Comparison of ENCODE assay signal across 1 cellular context in genomic region chr2:230847883-230848388, GRCh38.
TF ChIP-seq lines count a peak whose summit lies in the region.

No MANE protein-coding gene starts in this region.

TF ChIP-seq in HepG2, 621 proteins besides CTCF, POLR2A, EP300 and RAD21 (continued from another document and continues in another):
- TF ChIP-seq ZBTB33 (CRISPR knock-in tag; IDR thresholded peaks at IDR 0.05): peak; percentile 43
- 0 out of 2 replicates have a peak, but pooled peaks have one; percentile 42 for TF ChIP-seq ZBTB25 (CRISPR knock-in tag; IDR thresholded peaks at IDR 0.05)
- TF ChIP-seq ZNF460 (CRISPR knock-in tag; IDR thresholded peaks at IDR 0.05; ENCODE audit: borderline replicate concordance): peak; percentile 65; the same call in 1 of the 2 replicates
- 0 out of 2 replicates have a peak, but pooled peaks have one; percentile 26 for TF ChIP-seq ZNF670 (CRISPR knock-in tag; IDR thresholded peaks at IDR 0.05; ENCODE audit: borderline replicate concordance)
- peak; percentile 71 for TF ChIP-seq YY1 (IDR thresholded peaks at IDR 0.05; ENCODE audit: insufficient read depth, insufficient replicate concordance, low read depth, low read length)
- TF ChIP-seq TFE3 (CRISPR knock-in tag; IDR thresholded peaks at IDR 0.05): peak; percentile 48; the same call in 1 of the 2 replicates
- peak; percentile 24; the same call in 1 of the 2 replicates for TF ChIP-seq ZNF3 (CRISPR knock-in tag; IDR thresholded peaks at IDR 0.05)
- peak; percentile 32; the same call in 1 of the 2 replicates for TF ChIP-seq HNF4A (CRISPR knock-in tag; IDR thresholded peaks at IDR 0.05)
- TF ChIP-seq GTF3A (CRISPR knock-in tag; conservative IDR thresholded peaks at IDR 0.05): no peak
- peak; percentile 52; the same call in 1 of the 2 replicates for TF ChIP-seq ZNF580 (CRISPR knock-in tag; IDR thresholded peaks at IDR 0.05; ENCODE audit: borderline replicate concordance, low read depth)
- peak; percentile 43; the same call in 1 of the 2 replicates for TF ChIP-seq FOXJ3 (CRISPR knock-in tag; IDR thresholded peaks at IDR 0.05; ENCODE audit: borderline replicate concordance)
- 0 out of 2 replicates have a peak, but pooled peaks have one; percentile 26 for TF ChIP-seq MIER3 (CRISPR knock-in tag; IDR thresholded peaks at IDR 0.05; ENCODE audit: borderline replicate concordance)
- TF ChIP-seq ZNF234 (CRISPR knock-in tag; conservative IDR thresholded peaks at IDR 0.05): no peak
- TF ChIP-seq ZBTB3 (CRISPR knock-in tag; IDR thresholded peaks at IDR 0.05; ENCODE audit: borderline replicate concordance, low read depth): no peak
- TF ChIP-seq MAX (IDR thresholded peaks at IDR 0.05): peak; percentile 77
- peak; percentile 77; the same call in 1 of the 2 replicates for TF ChIP-seq KLF12 (CRISPR knock-in tag; IDR thresholded peaks at IDR 0.05; ENCODE audit: borderline replicate concordance)
- peak; percentile 87 for TF ChIP-seq ZNF687 (CRISPR knock-in tag; IDR thresholded peaks at IDR 0.05)
- TF ChIP-seq GATAD1 (CRISPR knock-in tag; IDR thresholded peaks at IDR 0.05): no peak
- TF ChIP-seq ARNT (IDR thresholded peaks at IDR 0.05): no peak
- no peak for TF ChIP-seq ZNF451 (CRISPR knock-in tag; IDR thresholded peaks at IDR 0.05)
- peak; percentile 56; the same call in 1 of the 2 replicates for TF ChIP-seq RXRB (CRISPR knock-in tag; IDR thresholded peaks at IDR 0.05; ENCODE audit: borderline replicate concordance)
- no peak for TF ChIP-seq ZNF607 (CRISPR knock-in tag; IDR thresholded peaks at IDR 0.05; ENCODE audit: borderline replicate concordance)
- peak; percentile 78 for TF ChIP-seq ZNF574 (CRISPR knock-in tag; IDR thresholded peaks at IDR 0.05)
- no peak for TF ChIP-seq ZNF747 (CRISPR knock-in tag; IDR thresholded peaks at IDR 0.05; ENCODE audit: borderline replicate concordance)
- no peak for TF ChIP-seq STAT6 (CRISPR knock-in tag; IDR thresholded peaks at IDR 0.05; ENCODE audit: borderline replicate concordance)
- TF ChIP-seq ZNF724P (CRISPR knock-in tag; IDR thresholded peaks at IDR 0.05; ENCODE audit: borderline replicate concordance): peak; percentile 63; the same call in 1 of the 2 replicates
- no peak for TF ChIP-seq NPAS2 (CRISPR knock-in tag; IDR thresholded peaks at IDR 0.05; ENCODE audit: borderline replicate concordance)
- no peak for TF ChIP-seq ZFP62 (CRISPR knock-in tag; IDR thresholded peaks at IDR 0.05)
- 0 out of 2 replicates have a peak, but pooled peaks have one; percentile 54 for TF ChIP-seq E2F1 (CRISPR knock-in tag; IDR thresholded peaks at IDR 0.05)
- TF ChIP-seq GABPA (IDR thresholded peaks at IDR 0.05; ENCODE audit: low read depth, low read length): no peak
- no peak; the same call in 1 of the 2 replicates for TF ChIP-seq GABPA (CRISPR knock-in tag; IDR thresholded peaks at IDR 0.05; ENCODE audit: low read depth)
- TF ChIP-seq MBNL3 (CRISPR knock-in tag; conservative IDR thresholded peaks at IDR 0.05): no peak
- TF ChIP-seq CEBPG (CRISPR knock-in tag; IDR thresholded peaks at IDR 0.05): no peak
- TF ChIP-seq KDM4B (CRISPR knock-in tag; IDR thresholded peaks at IDR 0.05): no peak
- peak; percentile 85 for TF ChIP-seq ZMYM4 (CRISPR knock-in tag; IDR thresholded peaks at IDR 0.05)
- TF ChIP-seq ZNF644 (CRISPR knock-in tag; IDR thresholded peaks at IDR 0.05; ENCODE audit: low read depth): no peak
- TF ChIP-seq ZNF501 (CRISPR knock-in tag; IDR thresholded peaks at IDR 0.05): peak; percentile 76
- TF ChIP-seq TEAD2 (CRISPR knock-in tag; IDR thresholded peaks at IDR 0.05): no peak
- no peak for TF ChIP-seq ZNF24 (IDR thresholded peaks at IDR 0.05)
- peak; percentile 49; the same call in 1 of the 2 replicates for TF ChIP-seq TP53 (CRISPR knock-in tag; conservative IDR thresholded peaks at IDR 0.05)
- TF ChIP-seq JUNB (CRISPR knock-in tag; IDR thresholded peaks at IDR 0.05; ENCODE audit: borderline replicate concordance): no peak
- no peak for TF ChIP-seq ZNF235 (CRISPR knock-in tag; IDR thresholded peaks at IDR 0.05; ENCODE audit: borderline replicate concordance)
- no peak for TF ChIP-seq NONO (IDR thresholded peaks at IDR 0.05)
- TF ChIP-seq NONO (CRISPR knock-in tag; conservative IDR thresholded peaks at IDR 0.05): 0 out of 2 replicates have a peak, but pooled peaks have one; percentile 28
- no peak for TF ChIP-seq ZNF431 (CRISPR knock-in tag; IDR thresholded peaks at IDR 0.05; ENCODE audit: borderline replicate concordance, low read depth)
- TF ChIP-seq ZNF678 (CRISPR knock-in tag; IDR thresholded peaks at IDR 0.05): no peak
- 0 out of 2 replicates have a peak, but pooled peaks have one; percentile 46 for TF ChIP-seq ZNF598 (CRISPR knock-in tag; IDR thresholded peaks at IDR 0.05; ENCODE audit: borderline replicate concordance)
- peak; percentile 81 for TF ChIP-seq ZNF792 (CRISPR knock-in tag; IDR thresholded peaks at IDR 0.05)
- no peak for TF ChIP-seq ZNF430 (CRISPR knock-in tag; IDR thresholded peaks at IDR 0.05)
